Comparison of ENCODE assay signal across 11 cellular contexts in genomic region chr5:151153766-151154272, GRCh38. TPM values are rescaled to one million over a fixed set of nuclear protein-coding genes. Genes with fewer than 3 reads are reported as not detected.
DNase-seq lines count a peak whose midpoint lies in the region; ATAC-seq and TF ChIP-seq lines count a peak whose summit lies in the region.
"Had no signal": no experiment of that assay in that cellular context is flagged by ENCODE, and none has a peak within 500 bp of the region (broad histone marks: within the 10 kb centered on the region; RNA-seq: fewer than 3 reads in every experiment).

No MANE protein-coding gene starts in this region.

- H3K4me2 ChIP-seq in BLaER1 treated with 17β-estradiol and CSF1 and Interleukin-3, amounts not matched to agents 10 nM and 100 nM: peak overlapping the region in 6 of 11 experiments; percentile 89 to 99 (median 97); a peak in 11 of 22 replicates

- H3K9me3 Mint-ChIP-seq in activated naive CD4-positive, alpha-beta T cell treated with anti-CD3 and anti-CD28 coated beads, Interleukin-2, amount 10 ng/mL, durations not matched to agents 7 days and 5 days: no peaks in the 10 kb centered on the region
- H3K9me3 Mint-ChIP-seq in neural crest cell: no peaks in the 10 kb centered on the region

- peaks cover 0 to 56% (median 7%) of the 10 kb centered on the region in 11 experiments; a peak in 9 of 22 replicates for H4K20me1 ChIP-seq in BLaER1 treated with 17β-estradiol and CSF1 and Interleukin-3, amounts not matched to agents 10 nM and 100 nM

- H3K27ac Mint-ChIP-seq in activated naive CD4-positive, alpha-beta T cell treated with anti-CD3 and anti-CD28 coated beads, Interleukin-2, amount 10 ng/mL, durations not matched to agents 7 days and 5 days: peak overlapping the region; percentile 94
- no peak overlapping the region for H3K27ac Mint-ChIP-seq in neural crest cell (ENCODE audit: unreplicated experiment)

- no peaks in the 10 kb centered on the region for H3K27me3 ChIP-seq in BLaER1 treated with 17β-estradiol and CSF1 and Interleukin-3, amounts not matched to agents 10 nM and 100 nM

- CTCF ChIA-PET in activated naive CD4-positive, alpha-beta T cell treated with anti-CD3 and anti-CD28 coated beads, Interleukin-2, amount 10 ng/mL, durations not matched to agents 7 days and 5 days (lab: Charles Lee): interaction anchor here (1.0 to 4.6 kb wide), 5 partner anchors 11 to 162 kb away, joined by 3 to 48 read pairs (median 4); no protein-coding TSS in a partner anchor

- H3K36me3 Mint-ChIP-seq in activated naive CD4-positive, alpha-beta T cell treated with anti-CD3 and anti-CD28 coated beads, Interleukin-2, amount 10 ng/mL, durations not matched to agents 7 days and 5 days: peaks cover 57% of the 10 kb centered on the region
- H3K36me3 Mint-ChIP-seq in neural crest cell (ENCODE audit: low read depth): no peaks in the 10 kb centered on the region

- TF ChIP-seq CTCF in neural crest cell (conservative IDR thresholded peaks at IDR 0.05): no peak

- ATAC-seq in HG03432 (IDR thresholded peaks at IDR 0.05; ENCODE audit: unreplicated experiment): peak; percentile 10

- peak overlapping the region in 2 of 11 experiments; percentile 79 to 81; a peak in 3 of 22 replicates for H3K27ac ChIP-seq in BLaER1 treated with 17β-estradiol and CSF1 and Interleukin-3, amounts not matched to agents 10 nM and 100 nM
- no peak overlapping the region for H3K27ac ChIP-seq in caudate nucleus (ENCODE audit: low read depth, low read length)

- peaks cover 0 to 27% (median 5%) of the 10 kb centered on the region in 11 experiments; a peak in 10 of 22 replicates for H3K36me3 ChIP-seq in BLaER1 treated with 17β-estradiol and CSF1 and Interleukin-3, amounts not matched to agents 10 nM and 100 nM

- no peak for DNase-seq in activated naive CD4-positive, alpha-beta T cell treated with anti-CD3 and anti-CD28 coated beads, Interleukin-2, amount 10 ng/mL, durations not matched to agents 7 days and 5 days
- DNase-seq in neural crest cell (ENCODE audit: low read depth, low spot score) (no peak), caudate nucleus (lab: John Stamatoyannopoulos, UW) (no peak), NCI-H1105 treated with DMSO at 0.1 percent for 48 hours (lab: John Stamatoyannopoulos, UW) (no peak), middle frontal gyrus (ENCODE audit: extremely low spot score, low spot score) (no peak), cerebellum (ENCODE audit: low spot score) (no peak)
- DNase-seq: Calu3; effector CD4-positive, alpha-beta T cell; NCI-H1930 had no signal

- H3K4me3 Mint-ChIP-seq in activated naive CD4-positive, alpha-beta T cell treated with anti-CD3 and anti-CD28 coated beads, Interleukin-2, amount 10 ng/mL, durations not matched to agents 7 days and 5 days: peak overlapping the region; percentile 98
- peak overlapping the region; percentile 48 for H3K4me3 Mint-ChIP-seq in neural crest cell

- no peak overlapping the region for H3K9ac ChIP-seq in BLaER1 treated with 17β-estradiol and CSF1 and Interleukin-3, amounts not matched to agents 10 nM and 100 nM

- no peaks in the 10 kb centered on the region for H3K27me3 Mint-ChIP-seq in activated naive CD4-positive, alpha-beta T cell treated with anti-CD3 and anti-CD28 coated beads, Interleukin-2, amount 10 ng/mL, durations not matched to agents 7 days and 5 days
- no peaks in the 10 kb centered on the region for H3K27me3 Mint-ChIP-seq in neural crest cell (ENCODE audit: low read depth)

- peak overlapping the region in 2 of 10 experiments; percentile 12 to 90; a peak in 2 of 20 replicates for H3K4me3 ChIP-seq in BLaER1 treated with 17β-estradiol and CSF1 and Interleukin-3, amounts not matched to agents 10 nM and 100 nM

- H3K4me1 Mint-ChIP-seq in activated naive CD4-positive, alpha-beta T cell treated with anti-CD3 and anti-CD28 coated beads, Interleukin-2, amount 10 ng/mL, durations not matched to agents 7 days and 5 days: peaks cover 83% of the 10 kb centered on the region
- H3K4me1 Mint-ChIP-seq in neural crest cell: peaks cover 75% of the 10 kb centered on the region

- peaks cover 82 to 95% (median 92%) of the 10 kb centered on the region in 10 experiments for H3K4me1 ChIP-seq in BLaER1 treated with 17β-estradiol and CSF1 and Interleukin-3, amounts not matched to agents 10 nM and 100 nM

- H3K9me3 ChIP-seq in BLaER1 treated with 17β-estradiol and CSF1 and Interleukin-3, amounts not matched to agents 10 nM and 100 nM (replicated peaks in 1 of 11): no peaks in the 10 kb centered on the region

RNA-seq across cellular contexts. Expression of gene ANXA6, which starts 3.8 kb away (rescaled TPM):
- total RNA-seq in neural crest cell (142 and 151 TPM in 2 replicates), cerebellum (80.7 TPM)
